In the genomic region with DNA sequence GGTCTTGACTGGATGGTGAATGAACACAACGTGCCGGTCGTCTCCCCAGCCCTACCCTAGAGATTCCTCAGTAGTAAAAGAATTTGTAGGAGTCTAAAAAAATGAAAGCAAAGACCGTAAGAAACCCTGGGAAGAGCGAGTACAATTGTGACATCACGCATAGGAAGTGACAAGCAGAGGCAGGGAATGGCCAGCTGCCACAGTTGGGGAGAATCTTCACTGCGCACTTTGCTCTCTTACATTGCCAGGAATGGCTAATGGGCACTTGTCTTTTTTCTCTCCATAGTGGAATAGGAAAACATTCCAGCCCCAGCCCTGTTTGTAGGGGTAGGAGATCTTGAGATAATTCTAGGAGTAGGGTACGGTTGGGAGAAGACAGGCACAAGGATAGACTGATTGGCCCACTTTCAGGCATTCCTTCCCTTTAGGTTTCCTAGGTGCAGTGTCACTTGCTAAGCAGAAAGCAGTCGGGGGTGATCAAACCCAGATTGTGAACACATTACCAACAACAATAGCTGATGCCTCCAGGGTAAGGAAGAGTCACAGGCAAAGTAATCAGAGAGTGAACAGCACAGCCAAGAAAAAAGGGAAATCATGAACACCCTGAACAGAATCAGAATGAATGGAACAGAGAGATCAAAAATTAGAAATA, we compare ENCODE assay signal across 22 cellular contexts.
"Had no signal": no experiment of that assay in that cellular context is flagged by ENCODE, and none has a peak within 500 bp of the region (broad histone marks: within the 10 kb centered on the region; RNA-seq: fewer than 3 reads in every experiment).

No MANE protein-coding gene starts in this region.

- H3K4me3 Mint-ChIP-seq: activated naive CD8-positive, alpha-beta T cell; natural killer cell treated with Interleukin-12 subunit alpha and Interleukin-12 subunit beta and Interleukin-15 and Interleukin-18, amount 100 ng/mL, for 72 hours had no signal

- H3K9me3 Mint-ChIP-seq: natural killer cell treated with Interleukin-12 subunit alpha and Interleukin-12 subunit beta and Interleukin-15 and Interleukin-18, amount 100 ng/mL, for 72 hours had no signal

- ATAC-seq: body of pancreas; left cardiac atrium; mucosa of descending colon; natural killer cell treated with Interleukin-12 subunit alpha and Interleukin-12 subunit beta and Interleukin-15 and Interleukin-18, amount 100 ng/mL, for 72 hours had no signal

- DNase-seq: activated CD4-positive, alpha-beta T cell treated with anti-CD3 and anti-CD28 coated beads for 4 hours; activated CD4-positive, alpha-beta T cell treated with anti-CD3 and anti-CD28 coated beads, Interleukin-2, amount 50 U/mL, for 4 hours; activated effector memory CD4-positive, alpha-beta T cell treated with Interleukin-2 at 50 U/mL for 16 hours; activated naive CD4-positive, alpha-beta T cell treated with Interleukin-2 at 50 U/mL for 16 hours; aorta; body of pancreas; cerebellar nuclear complex; colonic mucosa; effector CD8-positive, alpha-beta T cell; left cardiac atrium; mucosa of descending colon; ovary; stimulated activated CD4-positive, alpha-beta T cell treated with anti-CD3 and anti-CD28 coated beads, Interleukin-2, amount 100 ng/mL, for 24 hours; stimulated activated naive CD4-positive, alpha-beta T cell; tibial artery had no signal

- H3K27ac ChIP-seq: body of pancreas, cardiac muscle cell, colonic mucosa, neutrophil, ovary, suprapubic skin had no signal

- H3K27me3 Mint-ChIP-seq: activated naive CD8-positive, alpha-beta T cell; progenitor cell of endocrine pancreas had no signal

- H3K27me3 ChIP-seq: body of pancreas, cardiac muscle cell, colonic mucosa, neutrophil, ovary, suprapubic skin, tibial artery had no signal

- H3K9me3 ChIP-seq: body of pancreas, colonic mucosa, mucosa of descending colon, neutrophil, ovary, suprapubic skin, tibial artery had no signal

- H3K4me2 ChIP-seq: smooth muscle cell had no signal

- H3K36me3 ChIP-seq: cardiac muscle cell, colonic mucosa, neutrophil, ovary, suprapubic skin, tibial artery had no signal

- H3K36me3 Mint-ChIP-seq: natural killer cell treated with Interleukin-12 subunit alpha and Interleukin-12 subunit beta and Interleukin-15 and Interleukin-18, amount 100 ng/mL, for 72 hours had no signal

- H3K4me3 ChIP-seq: body of pancreas, cardiac muscle cell, colonic mucosa, mucosa of descending colon, ovary, smooth muscle cell, suprapubic skin, tibial artery had no signal

- H3K27ac Mint-ChIP-seq: activated naive CD8-positive, alpha-beta T cell; natural killer cell treated with Interleukin-12 subunit alpha and Interleukin-12 subunit beta and Interleukin-15 and Interleukin-18, amount 100 ng/mL, for 72 hours; progenitor cell of endocrine pancreas had no signal

- H3K4me1 ChIP-seq: colonic mucosa had no signal
